In genomic region chr9:113589407-113589806, GRCh38 we compare ENCODE assay signal across 13 cellular contexts.
A peak's percentile ranks its signal among the peaks of the same experiment; 100 is the strongest.
DNase-seq lines count a peak whose midpoint lies in the region; ATAC-seq and TF ChIP-seq lines count a peak whose summit lies in the region.
"Had no signal": no experiment of that assay in that cellular context is flagged by ENCODE, and none has a peak within 500 bp of the region (broad histone marks: within the 10 kb centered on the region; RNA-seq: fewer than 3 reads in every experiment).

No MANE protein-coding gene starts in this region.

- H3K4me3 Mint-ChIP-seq in activated CD8-positive, alpha-beta T cell treated with anti-CD3 and anti-CD28 coated beads, Interleukin-2, amount 10 ng/mL, durations not matched to agents 7 days and 5 days, result no peak overlapping the region
- H3K4me3 Mint-ChIP-seq: activated naive CD8-positive, alpha-beta T cell had no signal

- H3K36me3 Mint-ChIP-seq in activated CD8-positive, alpha-beta T cell treated with anti-CD3 and anti-CD28 coated beads, Interleukin-2, amount 10 ng/mL, durations not matched to agents 7 days and 5 days (ENCODE audit: low read depth), result peaks cover 49% of the 10 kb centered on the region
- H3K36me3 Mint-ChIP-seq: activated naive CD8-positive, alpha-beta T cell had no signal

- ATAC-seq in activated CD8-positive, alpha-beta T cell treated with anti-CD3 and anti-CD28 coated beads, Interleukin-2, amount 10 ng/mL, durations not matched to agents 7 days and 5 days, result no peak
- no peak for ATAC-seq in gastrocnemius medialis
- ATAC-seq in HG03439 (IDR thresholded peaks at IDR 0.05; ENCODE audit: unreplicated experiment), result no peak
- no peak for ATAC-seq in HG02885 (IDR thresholded peaks at IDR 0.05; ENCODE audit: poor library complexity, unreplicated experiment)
- no peak for ATAC-seq in GM19467 (IDR thresholded peaks at IDR 0.05; ENCODE audit: unreplicated experiment)

- H3K4me3 ChIP-seq in left ventricle myocardium inferior, result peak overlapping the region; percentile 33
- no peak overlapping the region for H3K4me3 ChIP-seq in gastrocnemius medialis
- H3K4me3 ChIP-seq: hepatocyte had no signal

- H3K4me1 Mint-ChIP-seq in activated CD8-positive, alpha-beta T cell treated with anti-CD3 and anti-CD28 coated beads, Interleukin-2, amount 10 ng/mL, durations not matched to agents 7 days and 5 days (ENCODE audit: low read depth), result peaks cover 70% of the 10 kb centered on the region

- H3K27me3 Mint-ChIP-seq in activated CD8-positive, alpha-beta T cell treated with anti-CD3 and anti-CD28 coated beads, Interleukin-2, amount 10 ng/mL, durations not matched to agents 7 days and 5 days (ENCODE audit: low read depth), result no peaks in the 10 kb centered on the region
- H3K27me3 Mint-ChIP-seq: activated naive CD8-positive, alpha-beta T cell had no signal

- TF ChIP-seq CTCF in left ventricle myocardium inferior (IDR thresholded peaks at IDR 0.05; ENCODE audit: borderline replicate concordance), result no peak
- no peak for TF ChIP-seq CTCF in gastrocnemius medialis (IDR thresholded peaks at IDR 0.05 in 4 of 5, conservative IDR thresholded peaks at IDR 0.05 in 1 of 5)

- H3K36me3 ChIP-seq in left ventricle myocardium inferior (peaks cover 19% of the 10 kb centered on the region), gastrocnemius medialis (peaks cover 0 to 4% of the 10 kb centered on the region in 2 donors)
- H3K36me3 ChIP-seq: BE2C had no signal

- no peaks in the 10 kb centered on the region for H3K9me3 Mint-ChIP-seq in activated CD8-positive, alpha-beta T cell treated with anti-CD3 and anti-CD28 coated beads, Interleukin-2, amount 10 ng/mL, durations not matched to agents 7 days and 5 days (ENCODE audit: insufficient read depth)

- intact Hi-C loops in left ventricle myocardium inferior (cut with micrococcal nuclease) (loop anchor here (5.0 kb wide), 1 partner anchor 142 kb away; no protein-coding TSS in a partner anchor), gastrocnemius medialis (cut with DNase I; ENCODE audit: low total_unique reads) (loop anchor here (5.0 kb wide), 1 partner anchor 317 kb away; no protein-coding TSS in a partner anchor)

- peaks cover 94% of the 10 kb centered on the region for H3K4me1 ChIP-seq in left ventricle myocardium inferior
- peaks cover 26 to 58% of the 10 kb centered on the region in 2 donors for H3K4me1 ChIP-seq in gastrocnemius medialis

- CTCF ChIA-PET in activated CD8-positive, alpha-beta T cell treated with anti-CD3 and anti-CD28 coated beads, Interleukin-2, amount 10 ng/mL, durations not matched to agents 7 days and 5 days (lab: Charles Lee), result interaction anchor here (1.1 to 5.7 kb wide), 18 partner anchors 8 to 317 kb away, joined by 3 to 81 read pairs (median 5); partner anchors contain the start of genes ALAD, CDC26 and PRPF4

- peak overlapping the region; percentile 27 for H3K27ac Mint-ChIP-seq in activated CD8-positive, alpha-beta T cell treated with anti-CD3 and anti-CD28 coated beads, Interleukin-2, amount 10 ng/mL, durations not matched to agents 7 days and 5 days
- H3K27ac Mint-ChIP-seq: activated naive CD8-positive, alpha-beta T cell had no signal

- H3K27me3 ChIP-seq in left ventricle myocardium inferior (ENCODE audit: low read depth) (no peaks in the 10 kb centered on the region), gastrocnemius medialis (no peaks in the 10 kb centered on the region)
- H3K27me3 ChIP-seq: BE2C, hepatocyte had no signal

- H3K9me3 ChIP-seq in left ventricle myocardium inferior (replicated peaks) (no peaks in the 10 kb centered on the region), gastrocnemius medialis (no peaks in the 10 kb centered on the region)
- H3K9me3 ChIP-seq: BE2C had no signal

- in situ Hi-C loops in gastrocnemius medialis (cut with MboI; ENCODE audit: low sequenced_read_pairs in 4 of 4), result loop anchor here in 1 of 4 donors (10.0 kb wide), 1 partner anchor 145 kb away; no protein-coding TSS in a partner anchor

- H3K27ac ChIP-seq in left ventricle myocardium inferior (replicated peaks), result peak overlapping the region; percentile 94
- peak overlapping the region in 3 of 4 donors; percentile 6 to 54 (median 36) for H3K27ac ChIP-seq in gastrocnemius medialis
- H3K27ac ChIP-seq: hepatocyte had no signal

- POLR2A ChIA-PET in activated CD8-positive, alpha-beta T cell treated with anti-CD3 and anti-CD28 coated beads, Interleukin-2, amount 10 ng/mL, durations not matched to agents 7 days and 5 days (lab: Charles Lee), result interaction anchor here (1.5 to 2.2 kb wide), 2 partner anchors 10 to 134 kb away, joined by 3 to 4 read pairs; no protein-coding TSS in a partner anchor

- DNase-seq in CMK (ENCODE audit: low read depth), result peak; percentile 50
- DNase-seq in activated CD8-positive, alpha-beta T cell treated with anti-CD3 and anti-CD28 coated beads, Interleukin-2, amount 10 ng/mL, durations not matched to agents 7 days and 5 days, result no peak
- peak; percentile 60 for DNase-seq in left ventricle myocardium inferior
- DNase-seq in gastrocnemius medialis, result no peak
- no peak for DNase-seq in mesenteric fat pad (ENCODE audit: low spot score)
- DNase-seq: BE2C, midbrain, NCI-H1092 treated with DMSO at 0.1 percent for 48 hours had no signal

- TF ChIP-seq POLR2A in gastrocnemius medialis (IDR thresholded peaks at IDR 0.05), result no peak

Comparison
In these comparisons a context has a peak if more than half of its experiments do, and no peak if none do; other contexts are left out.
1. DNase-seq: peak in CMK (single experiment) and left ventricle myocardium inferior (single experiment); none in activated CD8-positive, alpha-beta T cell treated with anti-CD3 and anti-CD28 coated beads, Interleukin-2, amount 10 ng/mL, durations not matched to agents 7 days and 5 days (single experiment), gastrocnemius medialis (0 of 2) and mesenteric fat pad (single experiment).